Comparison of ENCODE assay signal across 1 cellular context in the genomic region with DNA sequence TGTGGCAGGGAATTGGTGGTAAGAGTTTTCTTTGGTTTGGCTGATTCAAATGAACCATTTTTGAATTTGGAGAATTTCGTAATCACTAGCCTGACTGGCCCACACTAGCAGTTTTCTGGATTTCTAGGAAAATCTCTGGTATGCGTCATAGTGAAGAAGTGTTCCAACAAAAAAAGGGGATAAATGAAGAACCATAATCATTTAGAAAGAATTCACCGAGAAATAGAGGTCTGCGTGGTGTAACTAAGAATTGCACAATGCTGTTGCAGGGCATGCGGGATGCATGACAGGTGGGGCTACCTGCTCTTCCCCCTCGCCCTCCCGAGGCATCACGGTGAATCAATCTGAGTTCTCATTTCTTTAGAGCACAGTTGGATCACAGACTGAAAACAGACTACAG.
TF ChIP-seq lines count a peak whose summit lies in the region.

No MANE protein-coding gene starts in this region.

TF ChIP-seq in IMR-90, 13 proteins besides CTCF, POLR2A, EP300 and RAD21 (continued from another document):
- no peak for TF ChIP-seq NFE2L2 (IDR thresholded peaks at IDR 0.05; ENCODE audit: low read depth, low read length)
TF ChIP-seq in IMR-90: peak in this region for 1.
